In the genomic region with DNA sequence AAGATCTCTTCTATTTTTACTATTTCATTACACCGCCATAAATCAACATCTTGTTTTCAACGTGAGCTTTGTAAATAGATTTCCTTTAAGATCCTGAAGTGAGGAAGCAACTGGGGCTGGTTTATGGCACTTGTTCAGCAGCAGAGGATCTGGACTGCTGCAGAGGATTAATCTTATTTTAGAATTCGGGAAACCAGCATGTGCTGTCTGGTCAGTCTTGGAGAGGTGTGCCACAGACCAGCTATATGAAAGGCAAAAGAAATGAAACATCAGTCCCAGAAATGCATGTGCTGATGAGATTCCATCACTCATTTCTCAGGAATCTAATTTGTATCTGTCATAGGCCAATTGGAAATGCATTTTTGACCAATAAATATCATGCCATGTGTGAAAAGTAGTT, we compare ENCODE assay signal across 24 cellular contexts. TPM values are rescaled to one million over a fixed set of nuclear protein-coding genes. Genes with fewer than 3 reads are reported as not detected.
"Had no signal": no experiment of that assay in that cellular context is flagged by ENCODE, and none has a peak within 500 bp of the region (broad histone marks: within the 10 kb centered on the region; RNA-seq: fewer than 3 reads in every experiment).

No MANE protein-coding gene starts in this region.

- H3K4me2 ChIP-seq: KMS-11 had no signal

- H3K27me3 ChIP-seq: Peyer's patch had no signal

- H3K4me1 Mint-ChIP-seq: activated naive CD8-positive, alpha-beta T cell treated with anti-CD3 and anti-CD28 coated beads, Interleukin-2, amount 10 ng/mL, durations not matched to agents 7 days and 5 days had no signal

- H3K27ac Mint-ChIP-seq: activated CD8-positive, alpha-beta T cell treated with anti-CD3 and anti-CD28 coated beads, Interleukin-2, amount 10 ng/mL, durations not matched to agents 7 days and 5 days; activated naive CD8-positive, alpha-beta T cell treated with anti-CD3 and anti-CD28 coated beads, Interleukin-2, amount 10 ng/mL, durations not matched to agents 7 days and 5 days; T-helper 2 cell treated with Interferon-gamma antibody and Interleukin-4, amounts not matched to agents 5 μg/mL and 100 μg/mL, for 36 hours had no signal

- H3K27ac ChIP-seq: adrenal gland, KMS-11, Peyer's patch had no signal

- DNase-seq: activated CD4-positive, alpha-beta T cell treated with anti-CD3 and anti-CD28 coated beads for 48 hours; activated CD4-positive, alpha-beta T cell treated with anti-CD3 and anti-CD28 coated beads, Interleukin-2, amount 50 U/mL, for 4 hours; activated CD8-positive, alpha-beta memory T cell treated with anti-CD3 and anti-CD28 coated beads, Interleukin-2, amount 50 U/mL, for 48 hours; activated CD8-positive, alpha-beta T cell treated with anti-CD3 and anti-CD28 coated beads, Interleukin-2, amount 10 ng/mL, durations not matched to agents 7 days and 5 days; activated naive CD4-positive, alpha-beta T cell treated with anti-CD3 and anti-CD28 coated beads, Interleukin-2, amount 50 U/mL, for 16 hours; activated naive CD8-positive, alpha-beta T cell treated with anti-CD3 and anti-CD28 coated beads, Interleukin-2, amount 10 ng/mL, durations not matched to agents 7 days and 5 days; activated T-cell treated with anti-CD3 and anti-CD28 coated beads, Interleukin-2, amount 50 U/mL, for 1 hour; adrenal gland; anterior cingulate cortex; caudate nucleus; NCI-H1436 treated with DMSO at 0.1 percent for 48 hours; NCI-H187; NCI-H446 treated with DMSO at 0.1 percent for 48 hours; NCI-H524 treated with DMSO at 0.1 percent for 48 hours; NCI-H774; NK-92 treated with Interleukin-12 subunit alpha and Interleukin-12 subunit beta, amount 100 ng/mL, for 24 hours; Peyer's patch; SHP77 had no signal

- H3K9me3 Mint-ChIP-seq: activated naive CD8-positive, alpha-beta T cell treated with anti-CD3 and anti-CD28 coated beads, Interleukin-2, amount 10 ng/mL, durations not matched to agents 7 days and 5 days; T-helper 2 cell treated with Interferon-gamma antibody and Interleukin-4, amounts not matched to agents 5 μg/mL and 100 μg/mL, for 36 hours had no signal

- H3K36me3 ChIP-seq: adrenal gland, Peyer's patch had no signal

- H3K9me3 ChIP-seq: adrenal gland, Peyer's patch had no signal

- ATAC-seq: activated CD4-positive, CD25-positive, alpha-beta regulatory T cell treated with anti-CD3 and anti-CD28 coated beads, Interleukin-2, amount 50 U/mL, for 24 hours; activated CD8-positive, alpha-beta T cell treated with anti-CD3 and anti-CD28 coated beads, Interleukin-2, amount 10 ng/mL, durations not matched to agents 7 days and 5 days had no signal

- H3K9ac ChIP-seq: KMS-11 had no signal

- H3K4me1 ChIP-seq: adrenal gland, Peyer's patch had no signal

- H3K4me3 Mint-ChIP-seq: activated CD8-positive, alpha-beta T cell treated with anti-CD3 and anti-CD28 coated beads, Interleukin-2, amount 10 ng/mL, durations not matched to agents 7 days and 5 days; activated naive CD8-positive, alpha-beta T cell treated with anti-CD3 and anti-CD28 coated beads, Interleukin-2, amount 10 ng/mL, durations not matched to agents 7 days and 5 days; T-helper 2 cell treated with Interferon-gamma antibody and Interleukin-4, amounts not matched to agents 5 μg/mL and 100 μg/mL, for 36 hours had no signal

- H3K36me3 Mint-ChIP-seq: activated naive CD8-positive, alpha-beta T cell treated with anti-CD3 and anti-CD28 coated beads, Interleukin-2, amount 10 ng/mL, durations not matched to agents 7 days and 5 days had no signal

- H3K4me3 ChIP-seq: adrenal gland, Peyer's patch had no signal

RNA-seq across cellular contexts. Expression of a gene that starts 45.8 kb away (rescaled TPM):
- total RNA-seq: activated CD8-positive, alpha-beta T cell treated with anti-CD3 and anti-CD28 coated beads, Interleukin-2, amount 10 ng/mL, durations not matched to agents 7 days and 5 days; activated naive CD8-positive, alpha-beta T cell treated with anti-CD3 and anti-CD28 coated beads, Interleukin-2, amount 10 ng/mL, durations not matched to agents 7 days and 5 days; adrenal gland; MCF 10A; Peyer's patch; SK-MEL-5; T-helper 1 cell treated with Interleukin-12 subunit alpha and Interleukin-12 subunit beta and Interleukin-4 antibody, amounts not matched to agents 30 ng/mL and 1 ng/mL, for 36 hours had no signal
- polyA plus RNA-seq: adrenal gland had no signal
